Comparison of ENCODE assay signal across 16 cellular contexts in the genomic region with DNA sequence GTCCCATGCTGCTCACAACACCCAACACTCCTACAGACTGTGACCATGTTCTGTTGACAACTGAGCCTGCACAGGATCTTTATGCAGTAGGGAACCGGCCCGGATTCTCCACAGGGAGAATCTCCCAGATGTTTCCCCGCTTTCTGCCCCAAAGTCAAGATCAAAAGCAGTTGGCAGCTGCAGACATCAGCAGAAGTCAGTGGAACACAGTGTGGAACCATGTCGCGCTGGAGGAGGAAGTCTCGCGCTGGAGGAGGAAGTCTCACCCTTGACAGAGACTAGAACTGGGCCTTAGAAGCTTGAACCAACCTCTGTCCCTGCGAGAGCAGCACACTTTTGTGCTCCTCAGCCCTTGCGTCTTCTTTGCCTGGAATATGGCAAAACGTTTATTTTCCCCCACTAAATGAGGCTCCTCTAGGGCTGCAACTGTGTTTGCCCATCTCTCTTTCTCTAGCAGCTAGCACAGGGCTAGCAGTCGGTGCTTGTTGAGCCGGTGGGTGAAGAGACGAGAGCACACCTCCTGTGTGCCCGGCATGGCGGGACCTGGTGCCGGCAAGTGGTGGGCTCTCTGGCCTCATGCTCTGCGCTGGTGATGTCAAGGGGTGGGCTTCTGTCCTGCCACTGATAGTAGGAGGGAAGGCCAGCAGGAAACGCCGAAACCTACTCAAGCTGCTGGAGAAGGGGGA. TPM values are rescaled to one million over a fixed set of nuclear protein-coding genes. Genes with fewer than 3 reads are reported as not detected.
A peak's percentile ranks its signal among the peaks of the same experiment; 100 is the strongest.
DNase-seq lines count a peak whose midpoint lies in the region; ATAC-seq, FAIRE-seq and TF ChIP-seq lines count a peak whose summit lies in the region.
"Had no signal": no experiment of that assay in that cellular context is flagged by ENCODE, and none has a peak within 500 bp of the region (broad histone marks: within the 10 kb centered on the region; RNA-seq: fewer than 3 reads in every experiment).

No MANE protein-coding gene starts in this region.

- no peak for FAIRE-seq in H54 (lab: Jason Lieb, UNC)
- FAIRE-seq: A204.1, GM12892 had no signal

- H3K27ac Mint-ChIP-seq in endodermal cell, result peak overlapping the region; percentile 80
- H3K27ac Mint-ChIP-seq: activated CD8-positive, alpha-beta T cell treated with anti-CD3 and anti-CD28 coated beads for 36 hours; activated T-helper 2 cell treated with anti-CD3 and anti-CD28 coated beads, Interferon-gamma antibody, Interleukin-2, Interleukin-4, amounts not matched to agents 10 μg/mL and 5 μg/mL and 100 μg/mL, durations not matched to agents 14 hours and 24 hours and 36 hours had no signal

- peaks cover 23% of the 10 kb centered on the region for H3K4me1 ChIP-seq in endodermal cell (ENCODE audit: control insufficient read depth, insufficient read depth, low read length)
- H3K4me1 ChIP-seq in smooth muscle cell (ENCODE audit: low read depth), result peaks cover 35% of the 10 kb centered on the region
- H3K4me1 ChIP-seq in foreskin keratinocyte, result no peaks in the 10 kb centered on the region

- H3K9ac ChIP-seq in endodermal cell (ENCODE audit: extremely low read depth, low read length, poor library complexity, severe bottlenecking) (no peak overlapping the region), smooth muscle cell (ENCODE audit: low read depth) (no peak overlapping the region)

- H3K4me1 Mint-ChIP-seq in endodermal cell, result peaks cover 30% of the 10 kb centered on the region

- H3K4me3 ChIP-seq in endodermal cell (ENCODE audit: low read length) (no peak overlapping the region), smooth muscle cell (no peak overlapping the region)
- H3K4me3 ChIP-seq: SJSA1 had no signal

- no peak overlapping the region for H2AFZ ChIP-seq in smooth muscle cell (ENCODE audit: low read depth)

- H3K9me3 ChIP-seq in endodermal cell (ENCODE audit: control insufficient read depth, low read length) (peaks cover 5% of the 10 kb centered on the region), smooth muscle cell (replicated peaks; ENCODE audit: low read depth) (no peaks in the 10 kb centered on the region)
- H3K9me3 ChIP-seq: SJSA1 had no signal

- peak overlapping the region; percentile 83 for H3K4me2 ChIP-seq in smooth muscle cell

- H4K20me1 ChIP-seq in smooth muscle cell (ENCODE audit: low read depth), result peaks cover 16% of the 10 kb centered on the region

- no peaks in the 10 kb centered on the region for H3K9me3 Mint-ChIP-seq in endodermal cell
- H3K9me3 Mint-ChIP-seq: activated CD8-positive, alpha-beta T cell treated with anti-CD3 and anti-CD28 coated beads for 36 hours; activated T-helper 2 cell treated with anti-CD3 and anti-CD28 coated beads, Interferon-gamma antibody, Interleukin-2, Interleukin-4, amounts not matched to agents 10 μg/mL and 5 μg/mL and 100 μg/mL, durations not matched to agents 14 hours and 24 hours and 36 hours had no signal

- H3K36me3 Mint-ChIP-seq in endodermal cell (ENCODE audit: low read depth), result peaks cover 28% of the 10 kb centered on the region

- ATAC-seq in foreskin keratinocyte, result no peak
- ATAC-seq: activated CD8-positive, alpha-beta T cell treated with anti-CD3 and anti-CD28 coated beads for 36 hours had no signal

- no peak for TF ChIP-seq CTCF in endodermal cell (conservative IDR thresholded peaks at IDR 0.05)
- TF ChIP-seq CTCF in smooth muscle cell (IDR thresholded peaks at IDR 0.05; ENCODE audit: borderline replicate concordance, insufficient read depth, poor library complexity, severe bottlenecking), result no peak
- no peak for TF ChIP-seq CTCF in foreskin keratinocyte (conservative IDR thresholded peaks at IDR 0.05)

- WGBS in endodermal cell (ENCODE audit: insufficient coverage in 1 of 2, insufficient read length in 1 of 2), 2 experiments, result 89 to 92% methylated on average over 12 to 19 of the region's 19 CpGs
- WGBS in smooth muscle cell (ENCODE audit: low lambda C conversion rate), result 44% methylated on average over 19 of the region's 19 CpGs

- H3K79me2 ChIP-seq in smooth muscle cell (ENCODE audit: low read depth), result peaks cover 27% of the 10 kb centered on the region

- H3F3A ChIP-seq in smooth muscle cell (ENCODE audit: low read depth), result peaks cover 4% of the 10 kb centered on the region

- peaks cover 2% of the 10 kb centered on the region for H3K27me3 Mint-ChIP-seq in endodermal cell (ENCODE audit: insufficient read depth)

- H3K36me3 ChIP-seq in endodermal cell (ENCODE audit: control insufficient read depth, insufficient read depth, low read length), result peaks cover 29% of the 10 kb centered on the region
- no peaks in the 10 kb centered on the region for H3K36me3 ChIP-seq in smooth muscle cell (ENCODE audit: low read depth)

- H3K4me3 Mint-ChIP-seq in endodermal cell, result peak overlapping the region; percentile 86

- H3K27me3 ChIP-seq in endodermal cell (ENCODE audit: control insufficient read depth, insufficient read depth, low read length, poor library complexity, severe bottlenecking), result no peaks in the 10 kb centered on the region
- H3K27me3 ChIP-seq in smooth muscle cell (ENCODE audit: low read depth), result no peaks in the 10 kb centered on the region
- no peaks in the 10 kb centered on the region for H3K27me3 ChIP-seq in foreskin keratinocyte
- H3K27me3 ChIP-seq: SJSA1 had no signal

- DNase-seq in SIG-M5 treated with dmso at 0.1 percent for 504 hours (lab: John Stamatoyannopoulos, UW; ENCODE audit: unreplicated experiment) (peak; percentile 53), SIG-M5 (lab: John Stamatoyannopoulos, UW) (no peak), NOMO-1 treated with dmso at 0.1 percent for 144 hours (lab: John Stamatoyannopoulos, UW; ENCODE audit: unreplicated experiment) (peak; percentile 25), endodermal cell (no peak), smooth muscle cell (lab: John Stamatoyannopoulos, UW; ENCODE audit: unreplicated experiment) (no peak), foreskin keratinocyte (no peak), H54 (ENCODE audit: insufficient read length, low spot score) (no peak), germinal center (ENCODE audit: low spot score) (no peak)
- DNase-seq: activated CD8-positive, alpha-beta T cell treated with anti-CD3 and anti-CD28 coated beads for 36 hours; glutamatergic neuron; NCI-H2107; NK-92 treated with Interleukin-12 subunit alpha and Interleukin-12 subunit beta, amount 100 ng/mL, for 24 hours had no signal

- TF ChIP-seq POLR2A in H54 (IDR thresholded peaks at IDR 0.05; ENCODE audit: low read depth, low read length), result no peak

- H3K27ac ChIP-seq in endodermal cell (ENCODE audit: low read depth, low read length) (no peak overlapping the region), smooth muscle cell (ENCODE audit: low read depth) (peak overlapping the region; percentile 98), foreskin keratinocyte (no peak overlapping the region)
- H3K27ac ChIP-seq: SJSA1 had no signal

RNA-seq across cellular contexts. Expression of a gene that starts 2.1 kb away (rescaled TPM):
- total RNA-seq in endodermal cell (100 to 1,000 TPM; 103 to 165 TPM), smooth muscle cell (177 and 215 TPM in 2 replicates), foreskin keratinocyte (44.4 and 55.3 TPM in 2 replicates)
- polyA plus RNA-seq in endodermal cell (2013, experiment 1 of 2), result 133 TPM
- 140 TPM for polyA plus RNA-seq in endodermal cell (2013, experiment 2 of 2)
- polyA plus RNA-seq in smooth muscle cell (333 and 489 TPM in 2 replicates), foreskin keratinocyte (32.7 and 37.9 TPM in 2 replicates)

Comparison
In these comparisons a context has a peak if more than half of its experiments do, and no peak if none do; other contexts are left out.
1. DNase-seq: peak in SIG-M5 treated with dmso at 0.1 percent for 504 hours (single experiment) and NOMO-1 treated with dmso at 0.1 percent for 144 hours (single experiment); none in SIG-M5 (single experiment), endodermal cell (single experiment), smooth muscle cell (single experiment), foreskin keratinocyte (0 of 2), H54 (single experiment) and germinal center (single experiment).